Comparison of ENCODE assay signal across 21 cellular contexts in genomic region chr12:115691123-115691522, GRCh38.
DNase-seq lines count a peak whose midpoint lies in the region; ATAC-seq, FAIRE-seq and TF ChIP-seq lines count a peak whose summit lies in the region.
"Had no signal": no experiment of that assay in that cellular context is flagged by ENCODE, and none has a peak within 500 bp of the region (broad histone marks: within the 10 kb centered on the region; RNA-seq: fewer than 3 reads in every experiment).

No MANE protein-coding gene starts in this region.

- H3K27me3 ChIP-seq in right atrium auricular region, result no peaks in the 10 kb centered on the region

- DNase-seq in GM12864 (ENCODE audit: low read depth) (peak; percentile 1), NCI-H510A (lab: John Stamatoyannopoulos, UW) (peak; percentile 19), left colon (no peak), D341Med (ENCODE audit: low spot score) (no peak), RCC 7860 (ENCODE audit: low spot score) (no peak), right atrium auricular region (ENCODE audit: low spot score) (no peak)
- DNase-seq: AML-193, DMS 273 treated with DMSO at 0.1 percent for 48 hours, EL, HCEC 1CT, KBM-7, NCI-H1105 treated with DMSO at 0.1 percent for 48 hours, NCI-H1694, NCI-H2227 treated with DMSO at 0.1 percent for 48 hours, NCI-H526 treated with DMSO at 0.1 percent for 48 hours, SHP77 had no signal

- H3K27ac ChIP-seq in HEK293 (ENCODE audit: extremely low read depth, low read depth, low read length) (no peak overlapping the region), right atrium auricular region (no peak overlapping the region)
- H3K27ac ChIP-seq: C4-2B, SK-N-MC had no signal

- H3K36me3 ChIP-seq in HEK293 (ENCODE audit: control insufficient read depth in 2 of 2, insufficient read depth in 1 of 2, low read length in 2 of 2) (no peaks in the 10 kb centered on the region), right atrium auricular region (no peaks in the 10 kb centered on the region)

- intact Hi-C loops in left colon (cut with DNase I, micrococcal nuclease), result no loop called here

- no peak for FAIRE-seq in RCC 7860 (lab: Jason Lieb, UNC)
- FAIRE-seq: GM12891 had no signal

- peak; percentile 37 for ATAC-seq in left colon
- ATAC-seq: GM23338 had no signal

- H3K9me3 ChIP-seq in HEK293 (ENCODE audit: control insufficient read depth, insufficient read depth, low read depth, low read length), result no peaks in the 10 kb centered on the region
- no peaks in the 10 kb centered on the region for H3K9me3 ChIP-seq in right atrium auricular region

- H3K4me3 ChIP-seq in GM12864 (ENCODE audit: low read depth, low read length) (no peak overlapping the region), HEK293 (ENCODE audit: low read depth, low read length) (no peak overlapping the region), right atrium auricular region (no peak overlapping the region)
- H3K4me3 ChIP-seq: GM23338, SK-N-MC had no signal

- H3K4me1 ChIP-seq in HEK293 (ENCODE audit: control insufficient read depth, insufficient read depth, low read length) (no peaks in the 10 kb centered on the region), right atrium auricular region (no peaks in the 10 kb centered on the region)

- CTCF ChIA-PET in HEK293 (lab: Yijun Ruan, JAX), result no interaction called here

- POLR2A ChIA-PET in HEK293 (lab: Yijun Ruan, JAX), result no interaction called here

- no peak for TF ChIP-seq CTCF in GM12864 (IDR thresholded peaks at IDR 0.05; ENCODE audit: low read depth, low read length, missing control alignments)
- TF ChIP-seq CTCF in HEK293 (tag by site-specific recombination; IDR thresholded peaks at IDR 0.05), result no peak
- TF ChIP-seq CTCF in right atrium auricular region (IDR thresholded peaks at IDR 0.05), result no peak

TF ChIP-seq in HEK293, 187 proteins besides CTCF, POLR2A, EP300 and RAD21:
- no peak for TF ChIP-seq SALL2 (tag by site-specific recombination; IDR thresholded peaks at IDR 0.05; ENCODE audit: borderline replicate concordance)
- no peak for TF ChIP-seq ZNF701 (tag by site-specific recombination; IDR thresholded peaks at IDR 0.05)
- TF ChIP-seq ZNF16 (tag by site-specific recombination; IDR thresholded peaks at IDR 0.05; ENCODE audit: low read depth), result no peak
- peak; percentile 89 for TF ChIP-seq KLF17 (tag by site-specific recombination; IDR thresholded peaks at IDR 0.05)
- no peak for TF ChIP-seq TSHZ1 (tag by site-specific recombination; IDR thresholded peaks at IDR 0.05; ENCODE audit: borderline replicate concordance)
- no peak for TF ChIP-seq YY2 (tag by site-specific recombination; IDR thresholded peaks at IDR 0.05)
- peak; percentile 43; the same call in 1 of the 2 replicates for TF ChIP-seq SP7 (tag by site-specific recombination; IDR thresholded peaks at IDR 0.05)
- no peak for TF ChIP-seq ZNF670 (tag by site-specific recombination; IDR thresholded peaks at IDR 0.05; ENCODE audit: low read depth)
- TF ChIP-seq ZBTB7A (tag by site-specific recombination; IDR thresholded peaks at IDR 0.05; ENCODE audit: low read depth), result no peak
- TF ChIP-seq ZNF596 (tag by site-specific recombination; IDR thresholded peaks at IDR 0.05), result no peak
- no peak for TF ChIP-seq ZNF324 (tag by site-specific recombination; IDR thresholded peaks at IDR 0.05)
- TF ChIP-seq PBX3 (CRISPR knock-in tag; IDR thresholded peaks at IDR 0.05), result no peak
- TF ChIP-seq ZNF555 (tag by site-specific recombination; conservative IDR thresholded peaks at IDR 0.05), result no peak
- TF ChIP-seq ZNF560 (tag by site-specific recombination; IDR thresholded peaks at IDR 0.05; ENCODE audit: borderline replicate concordance), result no peak
- no peak for TF ChIP-seq ZNF10 (tag by site-specific recombination; IDR thresholded peaks at IDR 0.05)

Comparison
In these comparisons a context has a peak if more than half of its experiments do, and no peak if none do; other contexts are left out.
1. DNase-seq: peak in GM12864 (single experiment) and NCI-H510A (single experiment); none in left colon (0 of 2), D341Med (single experiment), RCC 7860 (single experiment) and right atrium auricular region (single experiment).